ENCODE assay signal across 1 cellular context in the genomic region with DNA sequence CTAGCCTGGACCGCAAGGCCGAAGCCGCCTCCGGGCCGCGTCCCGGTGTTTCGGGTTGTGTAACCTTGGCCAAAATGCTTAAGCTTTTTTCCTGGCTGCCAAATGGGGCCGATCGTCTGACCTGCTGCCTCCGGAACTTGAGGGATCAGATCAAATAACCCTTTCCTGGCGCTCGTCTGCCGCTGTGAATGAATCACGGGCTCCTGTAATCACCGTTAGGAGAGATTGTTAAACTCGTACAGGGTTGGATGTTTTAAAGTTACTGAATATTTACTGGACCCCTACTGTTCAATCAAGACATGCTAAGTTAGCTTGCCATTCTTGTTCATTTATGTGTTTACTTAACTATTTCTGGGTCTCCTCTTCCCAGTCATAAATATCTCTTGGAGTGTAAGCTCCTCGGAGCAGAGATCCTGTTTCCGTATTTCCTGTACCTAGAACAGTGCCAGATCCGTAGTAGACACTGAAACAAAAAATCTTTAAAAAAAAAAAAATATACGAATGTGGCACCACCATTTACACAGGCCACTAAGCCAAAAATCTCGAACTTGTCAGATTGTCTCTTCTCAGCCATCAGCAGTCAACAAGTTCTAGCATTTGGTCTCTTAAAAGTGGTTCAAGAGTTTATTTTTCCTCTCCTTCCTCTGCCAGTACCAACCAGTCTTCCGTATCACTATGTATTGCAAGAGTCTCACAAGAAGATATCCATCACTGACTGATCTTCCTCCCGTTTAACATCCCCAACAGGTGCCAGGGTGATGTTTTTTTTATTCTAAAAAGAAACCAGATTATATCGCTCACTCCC.
TF ChIP-seq lines count a peak whose summit lies in the region.

No MANE protein-coding gene starts in this region.

TF ChIP-seq in HEK293, 187 proteins besides CTCF, POLR2A, EP300 and RAD21 (continued from another document and continues in another):
- TF ChIP-seq ZNF473 (tag by site-specific recombination; IDR thresholded peaks at IDR 0.05) = no peak
- no peak for TF ChIP-seq ZNF140 (tag by site-specific recombination; IDR thresholded peaks at IDR 0.05)
- TF ChIP-seq ZBTB48 (tag by site-specific recombination; IDR thresholded peaks at IDR 0.05) = peak; percentile 89
- TF ChIP-seq, protein P1, sequence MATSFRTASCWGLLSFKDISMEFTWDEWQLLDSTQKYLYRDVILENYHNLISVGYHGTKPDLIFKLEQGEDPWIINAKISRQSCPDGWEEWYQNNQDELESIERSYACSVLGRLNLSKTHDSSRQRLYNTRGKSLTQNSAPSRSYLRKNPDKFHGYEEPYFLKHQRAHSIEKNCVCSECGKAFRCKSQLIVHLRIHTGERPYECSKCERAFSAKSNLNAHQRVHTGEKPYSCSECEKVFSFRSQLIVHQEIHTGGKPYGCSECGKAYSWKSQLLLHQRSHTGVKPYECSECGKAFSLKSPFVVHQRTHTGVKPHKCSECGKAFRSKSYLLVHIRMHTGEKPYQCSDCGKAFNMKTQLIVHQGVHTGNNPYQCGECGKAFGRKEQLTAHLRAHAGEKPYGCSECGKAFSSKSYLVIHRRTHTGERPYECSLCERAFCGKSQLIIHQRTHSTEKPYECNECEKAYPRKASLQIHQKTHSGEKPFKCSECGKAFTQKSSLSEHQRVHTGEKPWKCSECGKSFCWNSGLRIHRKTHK (tag by site-specific recombination; IDR thresholded peaks at IDR 0.05) = no peak
- TF ChIP-seq ZNF830 (tag by site-specific recombination; IDR thresholded peaks at IDR 0.05; ENCODE audit: low read depth) = no peak
- no peak for TF ChIP-seq ZNF514 (tag by site-specific recombination; IDR thresholded peaks at IDR 0.05)
- no peak for TF ChIP-seq ZNF114 (tag by site-specific recombination; IDR thresholded peaks at IDR 0.05)
- TF ChIP-seq, protein P2, sequence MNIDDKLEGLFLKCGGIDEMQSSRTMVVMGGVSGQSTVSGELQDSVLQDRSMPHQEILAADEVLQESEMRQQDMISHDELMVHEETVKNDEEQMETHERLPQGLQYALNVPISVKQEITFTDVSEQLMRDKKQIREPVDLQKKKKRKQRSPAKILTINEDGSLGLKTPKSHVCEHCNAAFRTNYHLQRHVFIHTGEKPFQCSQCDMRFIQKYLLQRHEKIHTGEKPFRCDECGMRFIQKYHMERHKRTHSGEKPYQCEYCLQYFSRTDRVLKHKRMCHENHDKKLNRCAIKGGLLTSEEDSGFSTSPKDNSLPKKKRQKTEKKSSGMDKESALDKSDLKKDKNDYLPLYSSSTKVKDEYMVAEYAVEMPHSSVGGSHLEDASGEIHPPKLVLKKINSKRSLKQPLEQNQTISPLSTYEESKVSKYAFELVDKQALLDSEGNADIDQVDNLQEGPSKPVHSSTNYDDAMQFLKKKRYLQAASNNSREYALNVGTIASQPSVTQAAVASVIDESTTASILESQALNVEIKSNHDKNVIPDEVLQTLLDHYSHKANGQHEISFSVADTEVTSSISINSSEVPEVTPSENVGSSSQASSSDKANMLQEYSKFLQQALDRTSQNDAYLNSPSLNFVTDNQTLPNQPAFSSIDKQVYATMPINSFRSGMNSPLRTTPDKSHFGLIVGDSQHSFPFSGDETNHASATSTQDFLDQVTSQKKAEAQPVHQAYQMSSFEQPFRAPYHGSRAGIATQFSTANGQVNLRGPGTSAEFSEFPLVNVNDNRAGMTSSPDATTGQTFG (tag by site-specific recombination; IDR thresholded peaks at IDR 0.05; ENCODE audit: borderline replicate concordance) = no peak
- no peak for TF ChIP-seq GLIS2 (tag by site-specific recombination; IDR thresholded peaks at IDR 0.05)
- TF ChIP-seq YY1 (tag by site-specific recombination; IDR thresholded peaks at IDR 0.05) = no peak
- TF ChIP-seq GLI4 (tag by site-specific recombination; IDR thresholded peaks at IDR 0.05) = no peak
- no peak for TF ChIP-seq ZNF350 (tag by site-specific recombination; IDR thresholded peaks at IDR 0.05)
- TF ChIP-seq ZNF174 (tag by site-specific recombination; IDR thresholded peaks at IDR 0.05) = no peak
- no peak for TF ChIP-seq ZNF2 (tag by site-specific recombination; IDR thresholded peaks at IDR 0.05)
- TF ChIP-seq, protein P3, sequence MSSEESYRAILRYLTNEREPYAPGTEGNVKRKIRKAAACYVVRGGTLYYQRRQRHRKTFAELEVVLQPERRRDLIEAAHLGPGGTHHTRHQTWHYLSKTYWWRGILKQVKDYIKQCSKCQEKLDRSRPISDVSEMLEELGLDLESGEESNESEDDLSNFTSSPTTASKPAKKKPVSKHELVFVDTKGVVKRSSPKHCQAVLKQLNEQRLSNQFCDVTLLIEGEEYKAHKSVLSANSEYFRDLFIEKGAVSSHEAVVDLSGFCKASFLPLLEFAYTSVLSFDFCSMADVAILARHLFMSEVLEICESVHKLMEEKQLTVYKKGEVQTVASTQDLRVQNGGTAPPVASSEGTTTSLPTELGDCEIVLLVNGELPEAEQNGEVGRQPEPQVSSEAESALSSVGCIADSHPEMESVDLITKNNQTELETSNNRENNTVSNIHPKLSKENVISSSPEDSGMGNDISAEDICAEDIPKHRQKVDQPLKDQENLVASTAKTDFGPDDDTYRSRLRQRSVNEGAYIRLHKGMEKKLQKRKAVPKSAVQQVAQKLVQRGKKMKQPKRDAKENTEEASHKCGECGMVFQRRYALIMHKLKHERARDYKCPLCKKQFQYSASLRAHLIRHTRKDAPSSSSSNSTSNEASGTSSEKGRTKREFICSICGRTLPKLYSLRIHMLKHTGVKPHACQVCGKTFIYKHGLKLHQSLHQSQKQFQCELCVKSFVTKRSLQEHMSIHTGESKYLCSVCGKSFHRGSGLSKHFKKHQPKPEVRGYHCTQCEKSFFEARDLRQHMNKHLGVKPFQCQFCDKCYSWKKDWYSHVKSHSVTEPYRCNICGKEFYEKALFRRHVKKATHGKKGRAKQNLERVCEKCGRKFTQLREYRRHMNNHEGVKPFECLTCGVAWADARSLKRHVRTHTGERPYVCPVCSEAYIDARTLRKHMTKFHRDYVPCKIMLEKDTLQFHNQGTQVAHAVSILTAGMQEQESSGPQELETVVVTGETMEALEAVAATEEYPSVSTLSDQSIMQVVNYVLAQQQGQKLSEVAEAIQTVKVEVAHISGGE (tag by site-specific recombination; conservative IDR thresholded peaks at IDR 0.05; ENCODE audit: low read depth) = peak; percentile 67
- TF ChIP-seq ZNF777 (tag by site-specific recombination; IDR thresholded peaks at IDR 0.05; ENCODE audit: borderline replicate concordance) = no peak
- no peak for TF ChIP-seq ZNF248 (tag by site-specific recombination; IDR thresholded peaks at IDR 0.05)
- no peak for TF ChIP-seq HOXC10 (CRISPR knock-in tag; IDR thresholded peaks at IDR 0.05)
- no peak for TF ChIP-seq ZNF157 (tag by site-specific recombination; IDR thresholded peaks at IDR 0.05)
- no peak for TF ChIP-seq ZBTB7A (tag by site-specific recombination; IDR thresholded peaks at IDR 0.05; ENCODE audit: low read depth)
- TF ChIP-seq ZNF16 (tag by site-specific recombination; IDR thresholded peaks at IDR 0.05; ENCODE audit: low read depth) = no peak
- TF ChIP-seq KLF9 (tag by site-specific recombination; IDR thresholded peaks at IDR 0.05; ENCODE audit: low read depth) = no peak
- TF ChIP-seq, protein P4, sequence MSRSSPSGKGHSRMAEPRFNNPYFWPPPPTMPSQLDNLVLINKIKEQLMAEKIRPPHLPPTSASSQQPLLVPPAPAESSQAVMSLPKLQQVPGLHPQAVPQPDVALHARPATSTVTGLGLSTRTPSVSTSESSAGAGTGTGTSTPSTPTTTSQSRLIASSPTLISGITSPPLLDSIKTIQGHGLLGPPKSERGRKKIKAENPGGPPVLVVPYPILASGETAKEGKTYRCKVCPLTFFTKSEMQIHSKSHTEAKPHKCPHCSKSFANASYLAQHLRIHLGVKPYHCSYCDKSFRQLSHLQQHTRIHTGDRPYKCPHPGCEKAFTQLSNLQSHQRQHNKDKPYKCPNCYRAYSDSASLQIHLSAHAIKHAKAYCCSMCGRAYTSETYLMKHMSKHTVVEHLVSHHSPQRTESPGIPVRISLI (tag by site-specific recombination; IDR thresholded peaks at IDR 0.05) = no peak
- TF ChIP-seq, protein P5, sequence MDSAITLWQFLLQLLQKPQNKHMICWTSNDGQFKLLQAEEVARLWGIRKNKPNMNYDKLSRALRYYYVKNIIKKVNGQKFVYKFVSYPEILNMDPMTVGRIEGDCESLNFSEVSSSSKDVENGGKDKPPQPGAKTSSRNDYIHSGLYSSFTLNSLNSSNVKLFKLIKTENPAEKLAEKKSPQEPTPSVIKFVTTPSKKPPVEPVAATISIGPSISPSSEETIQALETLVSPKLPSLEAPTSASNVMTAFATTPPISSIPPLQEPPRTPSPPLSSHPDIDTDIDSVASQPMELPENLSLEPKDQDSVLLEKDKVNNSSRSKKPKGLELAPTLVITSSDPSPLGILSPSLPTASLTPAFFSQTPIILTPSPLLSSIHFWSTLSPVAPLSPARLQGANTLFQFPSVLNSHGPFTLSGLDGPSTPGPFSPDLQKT (IDR thresholded peaks at IDR 0.05; ENCODE audit: borderline replicate concordance, low read depth, low read length) = no peak
- TF ChIP-seq, protein P6, sequence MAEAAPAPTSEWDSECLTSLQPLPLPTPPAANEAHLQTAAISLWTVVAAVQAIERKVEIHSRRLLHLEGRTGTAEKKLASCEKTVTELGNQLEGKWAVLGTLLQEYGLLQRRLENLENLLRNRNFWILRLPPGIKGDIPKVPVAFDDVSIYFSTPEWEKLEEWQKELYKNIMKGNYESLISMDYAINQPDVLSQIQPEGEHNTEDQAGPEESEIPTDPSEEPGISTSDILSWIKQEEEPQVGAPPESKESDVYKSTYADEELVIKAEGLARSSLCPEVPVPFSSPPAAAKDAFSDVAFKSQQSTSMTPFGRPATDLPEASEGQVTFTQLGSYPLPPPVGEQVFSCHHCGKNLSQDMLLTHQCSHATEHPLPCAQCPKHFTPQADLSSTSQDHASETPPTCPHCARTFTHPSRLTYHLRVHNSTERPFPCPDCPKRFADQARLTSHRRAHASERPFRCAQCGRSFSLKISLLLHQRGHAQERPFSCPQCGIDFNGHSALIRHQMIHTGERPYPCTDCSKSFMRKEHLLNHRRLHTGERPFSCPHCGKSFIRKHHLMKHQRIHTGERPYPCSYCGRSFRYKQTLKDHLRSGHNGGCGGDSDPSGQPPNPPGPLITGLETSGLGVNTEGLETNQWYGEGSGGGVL (tag by site-specific recombination; IDR thresholded peaks at IDR 0.05) = no peak
- TF ChIP-seq ZFHX2 (tag by site-specific recombination; conservative IDR thresholded peaks at IDR 0.05) = no peak
- TF ChIP-seq, protein P7, sequence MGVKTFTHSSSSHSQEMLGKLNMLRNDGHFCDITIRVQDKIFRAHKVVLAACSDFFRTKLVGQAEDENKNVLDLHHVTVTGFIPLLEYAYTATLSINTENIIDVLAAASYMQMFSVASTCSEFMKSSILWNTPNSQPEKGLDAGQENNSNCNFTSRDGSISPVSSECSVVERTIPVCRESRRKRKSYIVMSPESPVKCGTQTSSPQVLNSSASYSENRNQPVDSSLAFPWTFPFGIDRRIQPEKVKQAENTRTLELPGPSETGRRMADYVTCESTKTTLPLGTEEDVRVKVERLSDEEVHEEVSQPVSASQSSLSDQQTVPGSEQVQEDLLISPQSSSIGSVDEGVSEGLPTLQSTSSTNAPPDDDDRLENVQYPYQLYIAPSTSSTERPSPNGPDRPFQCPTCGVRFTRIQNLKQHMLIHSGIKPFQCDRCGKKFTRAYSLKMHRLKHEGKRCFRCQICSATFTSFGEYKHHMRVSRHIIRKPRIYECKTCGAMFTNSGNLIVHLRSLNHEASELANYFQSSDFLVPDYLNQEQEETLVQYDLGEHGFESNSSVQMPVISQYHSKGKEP (tag by site-specific recombination; IDR thresholded peaks at IDR 0.05) = no peak
- no peak for TF ChIP-seq ZNF664 (tag by site-specific recombination; IDR thresholded peaks at IDR 0.05)
- TF ChIP-seq, protein P8, sequence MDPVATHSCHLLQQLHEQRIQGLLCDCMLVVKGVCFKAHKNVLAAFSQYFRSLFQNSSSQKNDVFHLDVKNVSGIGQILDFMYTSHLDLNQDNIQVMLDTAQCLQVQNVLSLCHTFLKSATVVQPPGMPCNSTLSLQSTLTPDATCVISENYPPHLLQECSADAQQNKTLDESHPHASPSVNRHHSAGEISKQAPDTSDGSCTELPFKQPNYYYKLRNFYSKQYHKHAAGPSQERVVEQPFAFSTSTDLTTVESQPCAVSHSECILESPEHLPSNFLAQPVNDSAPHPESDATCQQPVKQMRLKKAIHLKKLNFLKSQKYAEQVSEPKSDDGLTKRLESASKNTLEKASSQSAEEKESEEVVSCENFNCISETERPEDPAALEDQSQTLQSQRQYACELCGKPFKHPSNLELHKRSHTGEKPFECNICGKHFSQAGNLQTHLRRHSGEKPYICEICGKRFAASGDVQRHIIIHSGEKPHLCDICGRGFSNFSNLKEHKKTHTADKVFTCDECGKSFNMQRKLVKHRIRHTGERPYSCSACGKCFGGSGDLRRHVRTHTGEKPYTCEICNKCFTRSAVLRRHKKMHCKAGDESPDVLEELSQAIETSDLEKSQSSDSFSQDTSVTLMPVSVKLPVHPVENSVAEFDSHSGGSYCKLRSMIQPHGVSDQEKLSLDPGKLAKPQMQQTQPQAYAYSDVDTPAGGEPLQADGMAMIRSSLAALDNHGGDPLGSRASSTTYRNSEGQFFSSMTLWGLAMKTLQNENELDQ (tag by site-specific recombination; IDR thresholded peaks at IDR 0.05; ENCODE audit: low read depth) = no peak
- TF ChIP-seq ZNF274 (IDR thresholded peaks at IDR 0.05; ENCODE audit: low read length) = no peak
- no peak for TF ChIP-seq ZNF274 (tag by site-specific recombination; IDR thresholded peaks at IDR 0.05; ENCODE audit: borderline replicate concordance)
- TF ChIP-seq ZXDB (tag by site-specific recombination; IDR thresholded peaks at IDR 0.05) = peak; percentile 51; the same call in 1 of the 2 replicates
- TF ChIP-seq ZNF623 (tag by site-specific recombination; IDR thresholded peaks at IDR 0.05) = no peak
- TF ChIP-seq, protein P9, sequence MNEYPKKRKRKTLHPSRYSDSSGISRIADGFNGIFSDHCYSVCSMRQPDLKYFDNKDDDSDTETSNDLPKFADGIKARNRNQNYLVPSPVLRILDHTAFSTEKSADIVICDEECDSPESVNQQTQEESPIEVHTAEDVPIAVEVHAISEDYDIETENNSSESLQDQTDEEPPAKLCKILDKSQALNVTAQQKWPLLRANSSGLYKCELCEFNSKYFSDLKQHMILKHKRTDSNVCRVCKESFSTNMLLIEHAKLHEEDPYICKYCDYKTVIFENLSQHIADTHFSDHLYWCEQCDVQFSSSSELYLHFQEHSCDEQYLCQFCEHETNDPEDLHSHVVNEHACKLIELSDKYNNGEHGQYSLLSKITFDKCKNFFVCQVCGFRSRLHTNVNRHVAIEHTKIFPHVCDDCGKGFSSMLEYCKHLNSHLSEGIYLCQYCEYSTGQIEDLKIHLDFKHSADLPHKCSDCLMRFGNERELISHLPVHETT (tag by site-specific recombination; IDR thresholded peaks at IDR 0.05) = no peak; the same call in 1 of the 2 replicates
- no peak for TF ChIP-seq ZNF48 (tag by site-specific recombination; IDR thresholded peaks at IDR 0.05)
- TF ChIP-seq HOXA7 (CRISPR knock-in tag; IDR thresholded peaks at IDR 0.05; ENCODE audit: borderline replicate concordance) = no peak
- TF ChIP-seq ZNF24 (tag by site-specific recombination; IDR thresholded peaks at IDR 0.05) = peak; percentile 15; the same call in 1 of the 2 replicates
- TF ChIP-seq, protein P10, sequence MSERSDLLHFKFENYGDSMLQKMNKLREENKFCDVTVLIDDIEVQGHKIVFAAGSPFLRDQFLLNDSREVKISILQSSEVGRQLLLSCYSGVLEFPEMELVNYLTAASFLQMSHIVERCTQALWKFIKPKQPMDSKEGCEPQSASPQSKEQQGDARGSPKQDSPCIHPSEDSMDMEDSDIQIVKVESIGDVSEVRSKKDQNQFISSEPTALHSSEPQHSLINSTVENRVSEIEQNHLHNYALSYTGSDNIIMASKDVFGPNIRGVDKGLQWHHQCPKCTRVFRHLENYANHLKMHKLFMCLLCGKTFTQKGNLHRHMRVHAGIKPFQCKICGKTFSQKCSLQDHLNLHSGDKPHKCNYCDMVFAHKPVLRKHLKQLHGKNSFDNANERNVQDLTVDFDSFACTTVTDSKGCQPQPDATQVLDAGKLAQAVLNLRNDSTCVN (tag by site-specific recombination; optimal IDR thresholded peaks at IDR 0.05) = peak; percentile 24
- TF ChIP-seq ZSCAN23 (tag by site-specific recombination; IDR thresholded peaks at IDR 0.05) = no peak
